18 cellular contexts compared by ENCODE assay signal in the genomic region with DNA sequence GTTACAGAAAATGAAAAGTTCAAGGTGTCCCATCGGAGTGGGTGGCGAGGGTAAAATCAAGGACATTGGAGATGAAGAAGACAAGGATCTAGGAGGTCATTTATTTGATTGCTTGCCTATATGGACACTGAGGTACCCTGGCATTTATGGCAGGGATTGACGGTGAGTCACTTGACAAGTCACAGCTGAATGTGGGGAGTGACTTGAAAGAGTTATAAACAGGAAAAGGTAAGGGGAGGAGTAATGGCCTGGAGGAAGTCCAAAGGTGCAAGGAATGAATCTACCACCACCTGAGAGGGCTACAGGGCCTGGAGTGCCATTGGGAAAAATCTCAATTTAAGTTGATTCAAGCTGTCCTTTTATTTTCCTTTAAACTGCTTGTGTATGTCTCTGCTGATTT. TPM values are rescaled to one million over a fixed set of nuclear protein-coding genes. Genes with fewer than 3 reads are reported as not detected.
"Had no signal": no experiment of that assay in that cellular context is flagged by ENCODE, and none has a peak within 500 bp of the region (broad histone marks: within the 10 kb centered on the region; RNA-seq: fewer than 3 reads in every experiment).

No MANE protein-coding gene starts in this region.

- H3K36me3 ChIP-seq: heart left ventricle, left ventricle myocardium inferior, suprapubic skin, upper lobe of right lung, WERI-Rb-1 had no signal

- H3K27me3 ChIP-seq: heart left ventricle, suprapubic skin, upper lobe of right lung had no signal

- DNase-seq: activated CD4-positive, alpha-beta T cell treated with anti-CD3 and anti-CD28 coated beads, Interleukin-2, amount 10 ng/mL, durations not matched to agents 24 days and 14 days; activated CD8-positive, alpha-beta memory T cell treated with anti-CD3 and anti-CD28 coated beads for 24 hours; activated naive CD4-positive, alpha-beta T cell treated with anti-CD3 and anti-CD28 coated beads, Interleukin-2, amount 10 ng/mL, durations not matched to agents 7 days and 5 days; heart left ventricle; left ventricle myocardium inferior; mesenchymal stem cell; nephron progenitor cell; stimulated activated CD4-positive, alpha-beta T cell treated with anti-CD3 and anti-CD28 coated beads, Interleukin-4, amount 100 ng/mL, for 1 hour; stimulated activated CD8-positive, alpha-beta memory T cell treated with anti-CD3 and anti-CD28 coated beads, Interleukin-4, amount 100 ng/mL, for 48 hours; stimulated activated naive CD8-positive, alpha-beta T cell treated with anti-CD3 and anti-CD28 coated beads, Interleukin-15, Interleukin-2, amounts not matched to agents 100 U/mL and 50 U/mL, for 24 hours; T-cell; upper lobe of right lung; WERI-Rb-1 had no signal

- H3K27ac Mint-ChIP-seq: activated CD4-positive, alpha-beta T cell treated with anti-CD3 and anti-CD28 coated beads, Interleukin-2, amount 10 ng/mL, durations not matched to agents 24 days and 14 days; activated naive CD4-positive, alpha-beta T cell treated with anti-CD3 and anti-CD28 coated beads, Interleukin-2, amount 10 ng/mL, durations not matched to agents 7 days and 5 days; activated T-helper 2 cell treated with anti-CD3 and anti-CD28 coated beads, Interferon-gamma antibody, Interleukin-2, Interleukin-4, amounts not matched to agents 10 μg/mL and 5 μg/mL and 100 μg/mL, durations not matched to agents 14 hours and 24 hours and 36 hours; brain; nephron progenitor cell; T-cell had no signal

- H3K4me1 ChIP-seq: heart left ventricle, left ventricle myocardium inferior, suprapubic skin, upper lobe of right lung had no signal

- H3K9me3 ChIP-seq: heart left ventricle, left ventricle myocardium inferior, suprapubic skin, upper lobe of right lung had no signal

- H3K4me3 ChIP-seq: heart left ventricle, left ventricle myocardium inferior, suprapubic skin, upper lobe of right lung had no signal

- FAIRE-seq: endometrium, frontal cortex had no signal

- ATAC-seq: heart left ventricle; stimulated activated naive CD8-positive, alpha-beta T cell treated with anti-CD3 and anti-CD28 coated beads, Interleukin-15, Interleukin-2, amounts not matched to agents 100 U/mL and 50 U/mL, for 24 hours; upper lobe of right lung had no signal

- H3K27ac ChIP-seq: heart left ventricle, left ventricle myocardium inferior, suprapubic skin, upper lobe of right lung, WERI-Rb-1 had no signal

- H3K9me3 Mint-ChIP-seq: activated CD4-positive, alpha-beta T cell treated with anti-CD3 and anti-CD28 coated beads, Interleukin-2, amount 10 ng/mL, durations not matched to agents 24 days and 14 days; activated naive CD4-positive, alpha-beta T cell treated with anti-CD3 and anti-CD28 coated beads, Interleukin-2, amount 10 ng/mL, durations not matched to agents 7 days and 5 days; activated T-helper 2 cell treated with anti-CD3 and anti-CD28 coated beads, Interferon-gamma antibody, Interleukin-2, Interleukin-4, amounts not matched to agents 10 μg/mL and 5 μg/mL and 100 μg/mL, durations not matched to agents 14 hours and 24 hours and 36 hours; brain; nephron progenitor cell; T-cell had no signal

- H3K4me3 Mint-ChIP-seq: activated CD4-positive, alpha-beta T cell treated with anti-CD3 and anti-CD28 coated beads, Interleukin-2, amount 10 ng/mL, durations not matched to agents 24 days and 14 days; activated naive CD4-positive, alpha-beta T cell treated with anti-CD3 and anti-CD28 coated beads, Interleukin-2, amount 10 ng/mL, durations not matched to agents 7 days and 5 days; brain; nephron progenitor cell; T-cell had no signal

- H3K27me3 Mint-ChIP-seq: brain, T-cell had no signal

- H3K36me3 Mint-ChIP-seq: activated naive CD4-positive, alpha-beta T cell treated with anti-CD3 and anti-CD28 coated beads, Interleukin-2, amount 10 ng/mL, durations not matched to agents 7 days and 5 days; brain had no signal

- H3K4me1 Mint-ChIP-seq: nephron progenitor cell had no signal

RNA-seq across cellular contexts. Expression of a gene that starts 11.8 kb away (rescaled TPM):
- total RNA-seq: upper lobe of right lung had no signal
